Comparison of ENCODE assay signal across 26 cellular contexts in the genomic region with DNA sequence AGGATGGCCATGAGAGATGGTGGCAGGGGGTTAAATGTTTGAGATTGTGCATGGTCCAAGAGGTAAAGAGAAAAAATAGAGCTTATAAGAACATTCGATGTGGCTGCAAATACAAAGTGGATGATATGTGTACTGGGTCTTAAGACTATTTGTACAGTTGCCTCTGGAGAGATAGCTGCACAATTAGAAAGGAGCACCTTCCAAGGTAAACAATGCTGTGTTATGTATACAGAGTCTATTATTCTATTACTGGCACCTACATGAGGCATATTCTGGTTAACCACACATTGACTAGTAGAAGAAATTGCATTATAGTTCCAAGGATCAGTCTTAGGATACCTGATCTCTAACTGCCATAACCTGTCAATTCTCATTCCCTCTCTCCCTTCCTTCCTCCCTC.
DNase-seq lines count a peak whose midpoint lies in the region; ATAC-seq, FAIRE-seq and TF ChIP-seq lines count a peak whose summit lies in the region.
"Had no signal": no experiment of that assay in that cellular context is flagged by ENCODE, and none has a peak within 500 bp of the region (broad histone marks: within the 10 kb centered on the region; RNA-seq: fewer than 3 reads in every experiment).

No MANE protein-coding gene starts in this region.

- 0 out of 2 replicates have a peak overlapping the region, but pooled peaks have one; percentile 1 for H2AFZ ChIP-seq in DND-41 (ENCODE audit: low read depth, low read length)
- no peak overlapping the region for H2AFZ ChIP-seq in GM23338

- H3K9me3 Mint-ChIP-seq in GM23338: peaks cover 9% of the 10 kb centered on the region; the same call in 2 of the 3 replicates

- intact Hi-C loops in pancreas (cut with DNase I): no loop called here
- intact Hi-C loops in left ventricle myocardium superior (cut with micrococcal nuclease): no loop called here

- no peak overlapping the region for H3K4me2 ChIP-seq in DND-41 (ENCODE audit: insufficient read depth, low read length)
- H3K4me2 ChIP-seq in GM23338: no peak overlapping the region
- H3K4me2 ChIP-seq: BLaER1 treated with 17β-estradiol and CSF1 and Interleukin-3, amounts not matched to agents 10 nM and 100 nM had no signal

- H4K20me1 ChIP-seq in DND-41 (ENCODE audit: insufficient read depth, low read length): no peaks in the 10 kb centered on the region
- H4K20me1 ChIP-seq in GM23338 (replicated peaks; ENCODE audit: insufficient read depth): no peaks in the 10 kb centered on the region
- H4K20me1 ChIP-seq: BLaER1 treated with 17β-estradiol and CSF1 and Interleukin-3, amounts not matched to agents 10 nM and 100 nM had no signal

- H3K4me3 Mint-ChIP-seq in GM23338: no peak overlapping the region
- H3K4me3 Mint-ChIP-seq: activated CD8-positive, alpha-beta T cell treated with anti-CD3 and anti-CD28 coated beads, Interleukin-2, amount 10 ng/mL, durations not matched to agents 7 days and 5 days; activated naive CD4-positive, alpha-beta T cell treated with anti-CD3 and anti-CD28 coated beads, Interleukin-2, amount 10 ng/mL, durations not matched to agents 7 days and 5 days; activated T-helper 17 cell treated with anti-CD3 and anti-CD28 coated beads, Interleukin-2, amount 50 U/mL, for 72 hours; nephron; stimulated activated effector memory CD8-positive, alpha-beta T cell treated with anti-CD3 and anti-CD28 coated beads, Interleukin-12 subunit alpha, Interleukin-12 subunit beta, amount 100 ng/mL, for 72 hours had no signal

- H3K9me3 ChIP-seq in DND-41 (ENCODE audit: insufficient read depth, low read length, severe bottlenecking) (peaks cover 5% of the 10 kb centered on the region), pancreas (no peaks in the 10 kb centered on the region)
- H3K9me3 ChIP-seq: gastrocnemius medialis, tibial nerve had no signal

- H3K36me3 ChIP-seq in DND-41 (ENCODE audit: insufficient read depth, low read length) (no peaks in the 10 kb centered on the region), pancreas (no peaks in the 10 kb centered on the region), GM23338 (ENCODE audit: insufficient read depth) (no peaks in the 10 kb centered on the region)
- H3K36me3 ChIP-seq: gastrocnemius medialis, tibial nerve had no signal

- H3K27ac Mint-ChIP-seq in GM23338: no peak overlapping the region
- H3K27ac Mint-ChIP-seq: activated CD8-positive, alpha-beta T cell treated with anti-CD3 and anti-CD28 coated beads, Interleukin-2, amount 10 ng/mL, durations not matched to agents 7 days and 5 days; activated naive CD4-positive, alpha-beta T cell treated with anti-CD3 and anti-CD28 coated beads, Interleukin-2, amount 10 ng/mL, durations not matched to agents 7 days and 5 days; activated T-helper 17 cell treated with anti-CD3 and anti-CD28 coated beads, Interleukin-2, amount 50 U/mL, for 72 hours; nephron; stimulated activated effector memory CD8-positive, alpha-beta T cell treated with anti-CD3 and anti-CD28 coated beads, Interleukin-12 subunit alpha, Interleukin-12 subunit beta, amount 100 ng/mL, for 72 hours had no signal

- peaks cover 8% of the 10 kb centered on the region; the same call in 1 of the 2 replicates for H3K9me2 ChIP-seq in GM23338 (ENCODE audit: insufficient read depth)

- no peak overlapping the region for H3K4me3 ChIP-seq in DND-41 (ENCODE audit: low read depth in 1 of 2, low read length in 2 of 2)
- no peak overlapping the region for H3K4me3 ChIP-seq in pancreas
- H3K4me3 ChIP-seq in GM23338: no peak overlapping the region
- H3K4me3 ChIP-seq: BLaER1 treated with 17β-estradiol and CSF1 and Interleukin-3, amounts not matched to agents 10 nM and 100 nM; gastrocnemius medialis; tibial nerve had no signal

- H3F3A ChIP-seq in GM23338 (replicated peaks; ENCODE audit: low read depth): no peaks in the 10 kb centered on the region

- no peak for FAIRE-seq in pancreas (lab: Jason Lieb, UNC)
- FAIRE-seq: bronchial epithelial cell had no signal

- H3K79me2 ChIP-seq in DND-41 (ENCODE audit: insufficient read depth, low read length): no peaks in the 10 kb centered on the region
- no peaks in the 10 kb centered on the region for H3K79me2 ChIP-seq in GM23338 (replicated peaks; ENCODE audit: insufficient read depth)

- no peak overlapping the region for H3K9ac ChIP-seq in DND-41 (ENCODE audit: low read depth, low read length)
- H3K9ac ChIP-seq: BLaER1 treated with 17β-estradiol and CSF1 and Interleukin-3, amounts not matched to agents 10 nM and 100 nM had no signal

- ATAC-seq in DND-41 (ENCODE audit: insufficient read depth, low read depth) (no peak), pancreas (peak; percentile 46 to 87 (median 84)), left ventricle myocardium superior (no peak), GM23338 (no peak)
- ATAC-seq: activated CD8-positive, alpha-beta T cell treated with anti-CD3 and anti-CD28 coated beads, Interleukin-2, amount 10 ng/mL, durations not matched to agents 7 days and 5 days; activated T-helper 17 cell treated with anti-CD3 and anti-CD28 coated beads, Interleukin-2, amount 50 U/mL, for 72 hours; gastrocnemius medialis; HCT116; Panc1; stimulated activated effector memory CD8-positive, alpha-beta T cell treated with anti-CD3 and anti-CD28 coated beads, Interleukin-12 subunit alpha, Interleukin-12 subunit beta, amount 100 ng/mL, for 72 hours had no signal

- H3K27me3 Mint-ChIP-seq in GM23338 (ENCODE audit: insufficient read depth, low read depth, poor library complexity): no peaks in the 10 kb centered on the region
- H3K27me3 Mint-ChIP-seq: activated T-helper 17 cell treated with anti-CD3 and anti-CD28 coated beads, Interleukin-2, amount 50 U/mL, for 72 hours had no signal

- peaks cover 12% of the 10 kb centered on the region for H3K36me3 Mint-ChIP-seq in GM23338 (ENCODE audit: low read depth)
- H3K36me3 Mint-ChIP-seq: stimulated activated effector memory CD8-positive, alpha-beta T cell treated with anti-CD3 and anti-CD28 coated beads, Interleukin-12 subunit alpha, Interleukin-12 subunit beta, amount 100 ng/mL, for 72 hours had no signal

- TF ChIP-seq CTCF in DND-41 (IDR thresholded peaks at IDR 0.05; ENCODE audit: borderline replicate concordance, extremely low read depth, low read length, poor library complexity, severe bottlenecking): no peak
- TF ChIP-seq CTCF in pancreas (IDR thresholded peaks at IDR 0.05): no peak
- no peak for TF ChIP-seq CTCF in GM23338 (conservative IDR thresholded peaks at IDR 0.05; ENCODE audit: low read depth in 2 of 2)

- 18 to 23% methylated on average over 1 of the region's 1 CpG for WGBS in pancreas, 2 donors

- DNase-seq in DND-41 (no peak), NCI-H2029 (lab: John Stamatoyannopoulos, UW) (peak; percentile 43), NCI-H774 (lab: John Stamatoyannopoulos, UW) (peak; percentile 14), pancreas (no peak), left ventricle myocardium superior (no peak), GM23338 (ENCODE audit: low spot score) (no peak), GDM1 (lab: John Stamatoyannopoulos, UW) (no peak)
- DNase-seq: activated CD4-positive, alpha-beta T cell treated with anti-CD3 and anti-CD28 coated beads for 4 hours; activated CD8-positive, alpha-beta T cell treated with anti-CD3 and anti-CD28 coated beads, Interleukin-2, amount 10 ng/mL, durations not matched to agents 7 days and 5 days; activated naive CD4-positive, alpha-beta T cell treated with anti-CD3 and anti-CD28 coated beads, Interleukin-2, amount 10 ng/mL, durations not matched to agents 7 days and 5 days; DMS79 treated with DMSO at 0.1 percent for 48 hours; gastrocnemius medialis; IMR-90; kidney glomerular epithelial cell; mammary epithelial cell; NCI-H524; SHP77 treated with DMSO at 0.1 percent for 48 hours; stimulated activated CD4-positive, alpha-beta T cell treated with anti-CD3 and anti-CD28 coated beads, Interleukin-15, amount 100 ng/mL, for 24 hours had no signal

- H3K4me1 ChIP-seq in DND-41 (ENCODE audit: insufficient read depth, low read length) (peaks cover 2% of the 10 kb centered on the region), pancreas (peaks cover 0 to 9% (median 0%) of the 10 kb centered on the region in 3 donors), GM23338 (ENCODE audit: insufficient read depth) (peaks cover 6% of the 10 kb centered on the region; the same call in 1 of the 2 replicates)
- H3K4me1 ChIP-seq: BLaER1 treated with 17β-estradiol and CSF1 and Interleukin-3, amounts not matched to agents 10 nM and 100 nM had no signal

- H3K27ac ChIP-seq in DND-41 (ENCODE audit: low read length) (no peak overlapping the region), pancreas (no peak overlapping the region), GM23338 (ENCODE audit: low read depth) (no peak overlapping the region)
- H3K27ac ChIP-seq: BLaER1 treated with 17β-estradiol and CSF1 and Interleukin-3, amounts not matched to agents 10 nM and 100 nM; gastrocnemius medialis; tibial nerve had no signal

- peaks cover 12% of the 10 kb centered on the region for H3K4me1 Mint-ChIP-seq in GM23338

- H3K27me3 ChIP-seq in DND-41 (ENCODE audit: insufficient read depth, low read length, poor library complexity) (no peaks in the 10 kb centered on the region), pancreas (no peaks in the 10 kb centered on the region), GM23338 (ENCODE audit: insufficient read depth) (no peaks in the 10 kb centered on the region)
- H3K27me3 ChIP-seq: BLaER1 treated with 17β-estradiol and CSF1 and Interleukin-3, amounts not matched to agents 10 nM and 100 nM; gastrocnemius medialis; tibial nerve had no signal

TF ChIP-seq in GM23338, 12 proteins besides CTCF, POLR2A, EP300 and RAD21 (continues in another document):
- TF ChIP-seq ZNF331 (CRISPR knock-in tag; IDR thresholded peaks at IDR 0.05; ENCODE audit: low read depth) (no peak), NANOG (IDR thresholded peaks at IDR 0.05; ENCODE audit: borderline replicate concordance) (no peak)

Comparison
In these comparisons a context has a peak if more than half of its experiments do, and no peak if none do; other contexts are left out.
1. ATAC-seq: peak in pancreas (4 of 4); none in DND-41 (single experiment), left ventricle myocardium superior (single experiment) and GM23338 (single experiment).
2. DNase-seq: peak in NCI-H2029 (single experiment) and NCI-H774 (single experiment); none in DND-41 (single experiment), pancreas (0 of 6), left ventricle myocardium superior (single experiment), GM23338 (single experiment) and GDM1 (single experiment).